1 cellular context compared by ENCODE assay signal in genomic region chrX:131841496-131842410, GRCh38.
A peak's percentile ranks its signal among the peaks of the same experiment; 100 is the strongest.
TF ChIP-seq lines count a peak whose summit lies in the region.

No MANE protein-coding gene starts in this region.

TF ChIP-seq in K562, 482 proteins besides CTCF, POLR2A, EP300 and RAD21 (continued from another document):
- no peak for TF ChIP-seq ZBTB49 (CRISPR knock-in tag; IDR thresholded peaks at IDR 0.05; ENCODE audit: borderline replicate concordance)
- TF ChIP-seq CREM (IDR thresholded peaks at IDR 0.05; ENCODE audit: low read depth), result peak; percentile 54; the same call in 1 of the 2 replicates
- TF ChIP-seq ZNF395 (CRISPR knock-in tag; IDR thresholded peaks at IDR 0.05), result no peak
- TF ChIP-seq ZFP36 (IDR thresholded peaks at IDR 0.05; ENCODE audit: low read depth, low read length, partially characterized antibody), result peak; percentile 87
- no peak for TF ChIP-seq ATF1 (CRISPR knock-in tag; IDR thresholded peaks at IDR 0.05)
- TF ChIP-seq ATF1 (tag; IDR thresholded peaks at IDR 0.05), result 0 out of 2 replicates have a peak, but pooled peaks have one; percentile 23
- peak; percentile 97 for TF ChIP-seq BCOR (IDR thresholded peaks at IDR 0.05)
- no peak for TF ChIP-seq ZNF12 (CRISPR knock-in tag; IDR thresholded peaks at IDR 0.05)
- TF ChIP-seq CBX1 (IDR thresholded peaks at IDR 0.05; ENCODE audit: low read depth), result peak; percentile 50; the same call in 1 of the 2 replicates
- no peak for TF ChIP-seq RBM17 (IDR thresholded peaks at IDR 0.05; ENCODE audit: borderline replicate concordance, low read depth, low read length)
- TF ChIP-seq ZNF143 (CRISPR knock-in tag; IDR thresholded peaks at IDR 0.05), result no peak
- TF ChIP-seq ZNF280B (CRISPR knock-in tag; IDR thresholded peaks at IDR 0.05), result no peak
- no peak for TF ChIP-seq NONO (IDR thresholded peaks at IDR 0.05; ENCODE audit: low read depth in 2 of 2, low read length in 1 of 2)
- TF ChIP-seq PTBP1 (IDR thresholded peaks at IDR 0.05; ENCODE audit: low read depth, low read length), result 0 out of 2 replicates have a peak, but pooled peaks have one; percentile 49
- 0 out of 2 replicates have a peak, but pooled peaks have one; percentile 2 for TF ChIP-seq JUND (IDR thresholded peaks at IDR 0.05; ENCODE audit: borderline replicate concordance, low read depth, low read length)
- no peak; the same call in 2 of the 3 replicates for TF ChIP-seq JUND (tag; IDR thresholded peaks at IDR 0.05; ENCODE audit: borderline replicate concordance, low read depth, low read length)
- TF ChIP-seq IFI16 (CRISPR knock-in tag; IDR thresholded peaks at IDR 0.05), result no peak
- peak; percentile 56 for TF ChIP-seq CHD4 (IDR thresholded peaks at IDR 0.05; ENCODE audit: insufficient read depth, insufficient replicate concordance, low read depth, low read length, poor library complexity, severe bottlenecking)
- no peak for TF ChIP-seq BRD9 (IDR thresholded peaks at IDR 0.05; ENCODE audit: low read depth, partially characterized antibody)
- TF ChIP-seq CTBP1 (IDR thresholded peaks at IDR 0.05; ENCODE audit: borderline replicate concordance), result 0 out of 2 replicates have a peak, but pooled peaks have one; percentile 27
- no peak for TF ChIP-seq POLR2H (tag; IDR thresholded peaks at IDR 0.05; ENCODE audit: low read depth)
- TF ChIP-seq MAFK (IDR thresholded peaks at IDR 0.05; ENCODE audit: low read length), result no peak
- TF ChIP-seq ZNF174 (CRISPR knock-in tag; IDR thresholded peaks at IDR 0.05), result no peak
- no peak for TF ChIP-seq SAP30 (IDR thresholded peaks at IDR 0.05; ENCODE audit: borderline replicate concordance, insufficient read depth, low read depth, low read length, poor library complexity, severe bottlenecking)
- peak; percentile 76; the same call in 1 of the 2 replicates for TF ChIP-seq HDGF (IDR thresholded peaks at IDR 0.05)
- TF ChIP-seq POLR2B (IDR thresholded peaks at IDR 0.05; ENCODE audit: low read depth, partially characterized antibody), result no peak
- no peak for TF ChIP-seq RBM39 (optimal IDR thresholded peaks at IDR 0.05; ENCODE audit: low read depth, low read length)
- TF ChIP-seq NEUROD1 (IDR thresholded peaks at IDR 0.05; ENCODE audit: borderline replicate concordance, low read depth, low read length, partially characterized antibody), result no peak
- TF ChIP-seq KDM1A (IDR thresholded peaks at IDR 0.05), result peak; percentile 79 to 85
- TF ChIP-seq TFAP4 (CRISPR knock-in tag; IDR thresholded peaks at IDR 0.05; ENCODE audit: borderline replicate concordance), result 0 out of 2 replicates have a peak, but pooled peaks have one; percentile 34
- no peak for TF ChIP-seq ZNF277 (CRISPR knock-in tag; IDR thresholded peaks at IDR 0.05; ENCODE audit: borderline replicate concordance)
- peak; percentile 90 for TF ChIP-seq ADNP (tag; IDR thresholded peaks at IDR 0.05)
- no peak for TF ChIP-seq TSC22D4 (tag; IDR thresholded peaks at IDR 0.05)
- TF ChIP-seq HDAC8 (tag; IDR thresholded peaks at IDR 0.05), result no peak
- no peak for TF ChIP-seq TCF7L2 (IDR thresholded peaks at IDR 0.05; ENCODE audit: low read depth, low read length)
- TF ChIP-seq ZBTB33 (CRISPR knock-in tag; IDR thresholded peaks at IDR 0.05), result peak; percentile 96
- no peak for TF ChIP-seq ZC3H11A (IDR thresholded peaks at IDR 0.05; ENCODE audit: low read depth, low read length)
- no peak for TF ChIP-seq STAT5B (CRISPR knock-in tag; IDR thresholded peaks at IDR 0.05)
- no peak for TF ChIP-seq SAFB2 (IDR thresholded peaks at IDR 0.05; ENCODE audit: borderline replicate concordance, low read depth, low read length, severe bottlenecking)
- TF ChIP-seq SMC3 (conservative IDR thresholded peaks at IDR 0.05; ENCODE audit: insufficient read depth, low read depth, low read length), result peak; percentile 73
- TF ChIP-seq L3MBTL2 (IDR thresholded peaks at IDR 0.05), result peak; percentile 52; the same call in 1 of the 2 replicates
- TF ChIP-seq ZBTB11 (CRISPR knock-in tag; IDR thresholded peaks at IDR 0.05), result no peak
- no peak for TF ChIP-seq ZNF280A (IDR thresholded peaks at IDR 0.05; ENCODE audit: low read depth, partially characterized antibody)
- TF ChIP-seq STAG1 (CRISPR knock-in tag; IDR thresholded peaks at IDR 0.05; ENCODE audit: borderline replicate concordance), result peak; percentile 56; the same call in 1 of the 2 replicates
- peak; percentile 92 for TF ChIP-seq SMARCA5 (IDR thresholded peaks at IDR 0.05)
